In the genomic region with DNA sequence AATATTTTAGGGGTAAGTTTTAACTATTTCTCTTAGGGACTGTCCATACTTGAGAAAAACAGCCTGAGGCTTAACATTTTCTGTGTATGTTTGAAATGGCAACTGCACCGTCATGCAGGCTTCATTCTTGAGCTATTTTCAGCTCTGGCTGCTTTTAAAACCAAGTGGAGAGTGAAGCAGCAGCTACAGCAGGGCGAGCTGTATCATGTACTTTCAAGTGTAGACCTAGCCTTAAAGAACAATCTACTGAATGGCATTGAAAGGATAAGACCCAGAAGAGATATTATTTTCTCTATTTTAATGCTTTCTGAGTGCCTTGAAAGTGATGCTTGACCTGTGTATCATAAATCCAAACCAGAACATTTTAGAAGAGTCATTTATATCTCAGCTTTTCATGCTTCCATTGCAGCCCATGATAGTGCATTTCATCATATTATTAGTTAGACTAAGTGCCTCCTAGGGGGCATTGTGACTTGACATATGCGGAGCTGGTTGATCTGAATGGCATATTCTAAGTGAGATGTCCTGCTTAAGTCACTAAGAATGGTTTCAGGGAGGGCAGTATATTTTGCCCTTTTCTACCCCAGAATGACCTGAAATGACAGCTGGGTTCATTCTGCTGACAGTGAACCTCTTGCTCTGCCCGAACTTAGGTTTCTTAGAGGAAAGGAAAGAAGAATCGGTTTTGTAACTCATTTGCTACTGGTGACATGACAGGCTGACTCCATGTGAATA, we compare ENCODE assay signal across 17 cellular contexts.
DNase-seq lines count a peak whose midpoint lies in the region; TF ChIP-seq lines count a peak whose summit lies in the region.
"Had no signal": no experiment of that assay in that cellular context is flagged by ENCODE, and none has a peak within 500 bp of the region (broad histone marks: within the 10 kb centered on the region; RNA-seq: fewer than 3 reads in every experiment).

No MANE protein-coding gene starts in this region.

- H3K27me3 ChIP-seq in right atrium auricular region (no peaks in the 10 kb centered on the region), prostate gland (replicated peaks; ENCODE audit: insufficient read depth) (no peaks in the 10 kb centered on the region)
- H3K27me3 ChIP-seq: brain microvascular endothelial cell, transverse colon had no signal

- peak; percentile 18 for DNase-seq in NCI-H1436 (lab: John Stamatoyannopoulos, UW)
- DNase-seq in NCI-H1436 treated with DMSO at 0.1 percent for 48 hours (lab: John Stamatoyannopoulos, UW) = no peak
- peak; percentile 28 for DNase-seq in SHP77 treated with DMSO at 0.1 percent for 48 hours (lab: John Stamatoyannopoulos, UW)
- no peak for DNase-seq in right atrium auricular region (ENCODE audit: low spot score)
- no peak for DNase-seq in activated CD4-positive, alpha-beta T cell treated with anti-CD3 and anti-CD28 coated beads, Interleukin-2, amount 50 U/mL, for 4 hours
- no peak for DNase-seq in NK-92 (lab: John Stamatoyannopoulos, UW; ENCODE audit: unreplicated experiment)
- DNase-seq in prostate gland (ENCODE audit: low spot score) = no peak
- DNase-seq: activated T-cell treated with anti-CD3 and anti-CD28 coated beads, Interleukin-2, amount 50 U/mL, for 24 hours; brain microvascular endothelial cell; DND-41; effector memory CD4-positive, alpha-beta T cell; NCI-H2081 treated with DMSO at 0.1 percent for 48 hours; nephron progenitor cell; stimulated activated CD4-positive, alpha-beta T cell treated with anti-CD3 and anti-CD28 coated beads, Interleukin-4, amount 100 ng/mL, for 24 hours; transverse colon had no signal

- no peak for TF ChIP-seq POLR2A in prostate gland (IDR thresholded peaks at IDR 0.05)

- WGBS in prostate gland = 65% methylated on average over 5 of the region's 5 CpGs

- H3K4me1 ChIP-seq in right atrium auricular region (no peaks in the 10 kb centered on the region), prostate gland (replicated peaks) (no peaks in the 10 kb centered on the region)
- H3K4me1 ChIP-seq: transverse colon had no signal

- no peaks in the 10 kb centered on the region for H3K36me3 ChIP-seq in right atrium auricular region
- H3K36me3 ChIP-seq in prostate gland = no peaks in the 10 kb centered on the region
- H3K36me3 ChIP-seq: brain microvascular endothelial cell, transverse colon had no signal

- H3K9me3 ChIP-seq in right atrium auricular region (no peaks in the 10 kb centered on the region), prostate gland (no peaks in the 10 kb centered on the region)
- H3K9me3 ChIP-seq: transverse colon had no signal

- no peak for TF ChIP-seq CTCF in right atrium auricular region (IDR thresholded peaks at IDR 0.05)
- TF ChIP-seq CTCF in prostate gland (IDR thresholded peaks at IDR 0.05) = no peak

- H3K4me3 ChIP-seq in right atrium auricular region (no peak overlapping the region), prostate gland (no peak overlapping the region)
- H3K4me3 ChIP-seq: transverse colon had no signal

- intact Hi-C loops in prostate gland (cut with DNase I) = no loop called here

- H3K27ac ChIP-seq in right atrium auricular region = peak overlapping the region; percentile 33 to 43
- H3K27ac ChIP-seq in temporal lobe (ENCODE audit: low read depth, low read length) = peak overlapping the region; percentile 10
- no peak overlapping the region for H3K27ac ChIP-seq in prostate gland
- H3K27ac ChIP-seq: brain microvascular endothelial cell, C4-2B, transverse colon had no signal

Comparison
In these comparisons a context has a peak if more than half of its experiments do, and no peak if none do; other contexts are left out.
1. DNase-seq: peak in NCI-H1436 (single experiment) and SHP77 treated with DMSO at 0.1 percent for 48 hours (single experiment); none in NCI-H1436 treated with DMSO at 0.1 percent for 48 hours (single experiment), right atrium auricular region (single experiment), activated CD4-positive, alpha-beta T cell treated with anti-CD3 and anti-CD28 coated beads, Interleukin-2, amount 50 U/mL, for 4 hours (0 of 2), NK-92 (single experiment) and prostate gland (single experiment).
2. H3K27ac ChIP-seq: peak in right atrium auricular region (2 of 2) and temporal lobe (single experiment); none in prostate gland (0 of 2).